In genomic region chr21:37061926-37062591, GRCh38 we compare ENCODE assay signal across 16 cellular contexts. TPM values are rescaled to one million over a fixed set of nuclear protein-coding genes. Genes with fewer than 3 reads are reported as not detected.
DNase-seq lines count a peak whose midpoint lies in the region; ATAC-seq, FAIRE-seq and TF ChIP-seq lines count a peak whose summit lies in the region.
"Had no signal": no experiment of that assay in that cellular context is flagged by ENCODE, and none has a peak within 500 bp of the region (broad histone marks: within the 10 kb centered on the region; RNA-seq: fewer than 3 reads in every experiment).

No MANE protein-coding gene starts in this region.

- peaks cover 15% of the 10 kb centered on the region for H3K36me3 ChIP-seq in adipocyte (ENCODE audit: control insufficient read depth, insufficient read depth, low read length, severe bottlenecking)
- H3K36me3 ChIP-seq: HAP-1, left lung had no signal

- peak overlapping the region; percentile 50 for H3K9ac ChIP-seq in adipocyte (ENCODE audit: low read length)

- no peak overlapping the region for H3K4me3 Mint-ChIP-seq in activated CD8-positive, alpha-beta T cell treated with anti-CD3 and anti-CD28 coated beads, Interleukin-2, amount 10 ng/mL, durations not matched to agents 7 days and 5 days
- no peak overlapping the region for H3K4me3 Mint-ChIP-seq in activated CD8-positive, alpha-beta T cell treated with anti-CD3 and anti-CD28 coated beads for 36 hours
- H3K4me3 Mint-ChIP-seq in stimulated activated effector memory CD8-positive, alpha-beta T cell treated with anti-CD3 and anti-CD28 coated beads, Interleukin-12 subunit alpha, Interleukin-12 subunit beta, amount 100 ng/mL, for 72 hours: no peak overlapping the region
- H3K4me3 Mint-ChIP-seq: activated naive CD4-positive, alpha-beta T cell treated with anti-CD3 and anti-CD28 coated beads, Interleukin-2, amount 10 ng/mL, durations not matched to agents 7 days and 5 days; nephron; stimulated activated naive CD8-positive, alpha-beta T cell treated with anti-CD3 and anti-CD28 coated beads, Interleukin-15, Interleukin-2, amounts not matched to agents 100 ng/mL and 50 ng/mL, for 24 hours had no signal

- H3K4me1 Mint-ChIP-seq in activated CD8-positive, alpha-beta T cell treated with anti-CD3 and anti-CD28 coated beads, Interleukin-2, amount 10 ng/mL, durations not matched to agents 7 days and 5 days (ENCODE audit: low read depth): peaks cover 9% of the 10 kb centered on the region
- peaks cover 9% of the 10 kb centered on the region for H3K4me1 Mint-ChIP-seq in activated CD8-positive, alpha-beta T cell treated with anti-CD3 and anti-CD28 coated beads for 36 hours (ENCODE audit: low read depth)
- peaks cover 6% of the 10 kb centered on the region for H3K4me1 Mint-ChIP-seq in stimulated activated effector memory CD8-positive, alpha-beta T cell treated with anti-CD3 and anti-CD28 coated beads, Interleukin-12 subunit alpha, Interleukin-12 subunit beta, amount 100 ng/mL, for 72 hours
- H3K4me1 Mint-ChIP-seq: activated naive CD4-positive, alpha-beta T cell treated with anti-CD3 and anti-CD28 coated beads, Interleukin-2, amount 10 ng/mL, durations not matched to agents 7 days and 5 days had no signal

- POLR2A ChIA-PET in activated CD8-positive, alpha-beta T cell treated with anti-CD3 and anti-CD28 coated beads, Interleukin-2, amount 10 ng/mL, durations not matched to agents 7 days and 5 days (lab: Charles Lee): no interaction called here
- POLR2A ChIA-PET in activated CD8-positive, alpha-beta T cell treated with anti-CD3 and anti-CD28 coated beads for 36 hours (lab: Charles Lee): no interaction called here

- H3K4me3 ChIP-seq in adipocyte (ENCODE audit: low read length) (no peak overlapping the region), fibroblast of pulmonary artery (replicated peaks; ENCODE audit: low read depth, low read length) (no peak overlapping the region)
- H3K4me3 ChIP-seq: HAP-1, left lung, sigmoid colon had no signal

- peak; percentile 23 for ATAC-seq in activated CD8-positive, alpha-beta T cell treated with anti-CD3 and anti-CD28 coated beads, Interleukin-2, amount 10 ng/mL, durations not matched to agents 7 days and 5 days
- no peak for ATAC-seq in activated CD8-positive, alpha-beta T cell treated with anti-CD3 and anti-CD28 coated beads for 36 hours
- ATAC-seq in stimulated activated effector memory CD8-positive, alpha-beta T cell treated with anti-CD3 and anti-CD28 coated beads, Interleukin-12 subunit alpha, Interleukin-12 subunit beta, amount 100 ng/mL, for 72 hours: no peak
- ATAC-seq in HG03039 (IDR thresholded peaks at IDR 0.05; ENCODE audit: unreplicated experiment): no peak
- ATAC-seq: left lung had no signal

- H3K27me3 Mint-ChIP-seq in activated CD8-positive, alpha-beta T cell treated with anti-CD3 and anti-CD28 coated beads, Interleukin-2, amount 10 ng/mL, durations not matched to agents 7 days and 5 days (ENCODE audit: low read depth): no peaks in the 10 kb centered on the region
- H3K27me3 Mint-ChIP-seq in activated CD8-positive, alpha-beta T cell treated with anti-CD3 and anti-CD28 coated beads for 36 hours: no peaks in the 10 kb centered on the region
- H3K27me3 Mint-ChIP-seq: activated naive CD4-positive, alpha-beta T cell treated with anti-CD3 and anti-CD28 coated beads, Interleukin-2, amount 10 ng/mL, durations not matched to agents 7 days and 5 days; stimulated activated naive CD8-positive, alpha-beta T cell treated with anti-CD3 and anti-CD28 coated beads, Interleukin-15, Interleukin-2, amounts not matched to agents 100 ng/mL and 50 ng/mL, for 24 hours had no signal

- peaks cover 7% of the 10 kb centered on the region for H3K36me3 Mint-ChIP-seq in activated CD8-positive, alpha-beta T cell treated with anti-CD3 and anti-CD28 coated beads, Interleukin-2, amount 10 ng/mL, durations not matched to agents 7 days and 5 days (ENCODE audit: low read depth)
- H3K36me3 Mint-ChIP-seq in activated CD8-positive, alpha-beta T cell treated with anti-CD3 and anti-CD28 coated beads for 36 hours (ENCODE audit: low read depth): peaks cover 2% of the 10 kb centered on the region
- H3K36me3 Mint-ChIP-seq in stimulated activated effector memory CD8-positive, alpha-beta T cell treated with anti-CD3 and anti-CD28 coated beads, Interleukin-12 subunit alpha, Interleukin-12 subunit beta, amount 100 ng/mL, for 72 hours: peaks cover 20% of the 10 kb centered on the region
- H3K36me3 Mint-ChIP-seq: activated naive CD4-positive, alpha-beta T cell treated with anti-CD3 and anti-CD28 coated beads, Interleukin-2, amount 10 ng/mL, durations not matched to agents 7 days and 5 days had no signal

- no peaks in the 10 kb centered on the region for H3K27me3 ChIP-seq in adipocyte (replicated peaks; ENCODE audit: control insufficient read depth, insufficient read depth, low read length)
- H3K27me3 ChIP-seq: left lung, sigmoid colon had no signal

- H3K4me1 ChIP-seq in adipocyte (ENCODE audit: control insufficient read depth, insufficient read depth, low read length): peaks cover 36% of the 10 kb centered on the region
- H3K4me1 ChIP-seq: left lung had no signal

- CTCF ChIA-PET in activated CD8-positive, alpha-beta T cell treated with anti-CD3 and anti-CD28 coated beads, Interleukin-2, amount 10 ng/mL, durations not matched to agents 7 days and 5 days (lab: Charles Lee): interaction anchor here (0.7 to 1.7 kb wide), 2 partner anchors 10 to 51 kb away, joined by 3 read pairs; no protein-coding TSS in a partner anchor
- CTCF ChIA-PET in activated CD8-positive, alpha-beta T cell treated with anti-CD3 and anti-CD28 coated beads for 36 hours (lab: Charles Lee): no interaction called here

- no peak for FAIRE-seq in urothelium cell line (lab: Jason Lieb, UNC)

- TF ChIP-seq CTCF in activated CD8-positive, alpha-beta T cell treated with anti-CD3 and anti-CD28 coated beads for 36 hours (IDR thresholded peaks at IDR 0.05): no peak
- no peak for TF ChIP-seq CTCF in fibroblast of pulmonary artery (IDR thresholded peaks at IDR 0.05; ENCODE audit: low read length, missing control alignments)

- no peak for DNase-seq in activated CD8-positive, alpha-beta T cell treated with anti-CD3 and anti-CD28 coated beads, Interleukin-2, amount 10 ng/mL, durations not matched to agents 7 days and 5 days
- no peak for DNase-seq in activated CD8-positive, alpha-beta T cell treated with anti-CD3 and anti-CD28 coated beads for 36 hours
- DNase-seq in adipocyte (ENCODE audit: low read depth): no peak
- DNase-seq in fibroblast of pulmonary artery (ENCODE audit: low read depth): peak; percentile 29
- peak; percentile 30 for DNase-seq in urothelium cell line (ENCODE audit: low spot score)
- DNase-seq in stimulated activated effector memory CD8-positive, alpha-beta T cell treated with anti-CD3 and anti-CD28 coated beads, Interleukin-12 subunit alpha, Interleukin-12 subunit beta, amount 100 ng/mL, for 72 hours (ENCODE audit: low spot score in 2 of 2): no peak
- no peak for DNase-seq in NCI-H128 (lab: John Stamatoyannopoulos, UW; ENCODE audit: unreplicated experiment)
- DNase-seq: 8988T; activated naive CD4-positive, alpha-beta T cell treated with anti-CD3 and anti-CD28 coated beads, Interleukin-2, amount 10 ng/mL, durations not matched to agents 7 days and 5 days; COR-L47; left lung; sigmoid colon had no signal

- intact Hi-C loops in activated CD8-positive, alpha-beta T cell treated with anti-CD3 and anti-CD28 coated beads for 36 hours (cut with micrococcal nuclease): no loop called here

- no peaks in the 10 kb centered on the region for H3K9me3 ChIP-seq in adipocyte (ENCODE audit: control insufficient read depth, low read length)
- H3K9me3 ChIP-seq: HAP-1, sigmoid colon had no signal

- no peak overlapping the region for H3K27ac Mint-ChIP-seq in activated CD8-positive, alpha-beta T cell treated with anti-CD3 and anti-CD28 coated beads, Interleukin-2, amount 10 ng/mL, durations not matched to agents 7 days and 5 days
- no peak overlapping the region for H3K27ac Mint-ChIP-seq in activated CD8-positive, alpha-beta T cell treated with anti-CD3 and anti-CD28 coated beads for 36 hours
- no peak overlapping the region for H3K27ac Mint-ChIP-seq in stimulated activated effector memory CD8-positive, alpha-beta T cell treated with anti-CD3 and anti-CD28 coated beads, Interleukin-12 subunit alpha, Interleukin-12 subunit beta, amount 100 ng/mL, for 72 hours
- H3K27ac Mint-ChIP-seq: activated naive CD4-positive, alpha-beta T cell treated with anti-CD3 and anti-CD28 coated beads, Interleukin-2, amount 10 ng/mL, durations not matched to agents 7 days and 5 days; stimulated activated naive CD8-positive, alpha-beta T cell treated with anti-CD3 and anti-CD28 coated beads, Interleukin-15, Interleukin-2, amounts not matched to agents 100 ng/mL and 50 ng/mL, for 24 hours had no signal

- H3K9me3 Mint-ChIP-seq in activated CD8-positive, alpha-beta T cell treated with anti-CD3 and anti-CD28 coated beads, Interleukin-2, amount 10 ng/mL, durations not matched to agents 7 days and 5 days (ENCODE audit: insufficient read depth): no peaks in the 10 kb centered on the region
- H3K9me3 Mint-ChIP-seq in activated CD8-positive, alpha-beta T cell treated with anti-CD3 and anti-CD28 coated beads for 36 hours: no peaks in the 10 kb centered on the region
- H3K9me3 Mint-ChIP-seq in stimulated activated effector memory CD8-positive, alpha-beta T cell treated with anti-CD3 and anti-CD28 coated beads, Interleukin-12 subunit alpha, Interleukin-12 subunit beta, amount 100 ng/mL, for 72 hours: no peaks in the 10 kb centered on the region
- H3K9me3 Mint-ChIP-seq: activated naive CD4-positive, alpha-beta T cell treated with anti-CD3 and anti-CD28 coated beads, Interleukin-2, amount 10 ng/mL, durations not matched to agents 7 days and 5 days; nephron; stimulated activated naive CD8-positive, alpha-beta T cell treated with anti-CD3 and anti-CD28 coated beads, Interleukin-15, Interleukin-2, amounts not matched to agents 100 ng/mL and 50 ng/mL, for 24 hours had no signal

RNA-seq across cellular contexts. Expression of gene PIGP, which starts 10.8 kb away (rescaled TPM):
- 10 to 100 TPM; 12.0 to 15.2 TPM for total RNA-seq in activated CD8-positive, alpha-beta T cell treated with anti-CD3 and anti-CD28 coated beads, Interleukin-2, amount 10 ng/mL, durations not matched to agents 7 days and 5 days
- 10 to 100 TPM; 23.4 to 24.3 TPM for total RNA-seq in activated CD8-positive, alpha-beta T cell treated with anti-CD3 and anti-CD28 coated beads for 36 hours

RNA-seq across cellular contexts. Expression of gene TTC3, which starts 11.0 kb away (rescaled TPM):
- 10 to 100 TPM; 48.3 to 49.5 TPM for total RNA-seq in activated CD8-positive, alpha-beta T cell treated with anti-CD3 and anti-CD28 coated beads, Interleukin-2, amount 10 ng/mL, durations not matched to agents 7 days and 5 days
- total RNA-seq in activated CD8-positive, alpha-beta T cell treated with anti-CD3 and anti-CD28 coated beads for 36 hours: 10 to 100 TPM; 70.2 to 74.0 TPM

RNA-seq across cellular contexts. Expression of gene RIPPLY3, which starts 55.6 kb away (rescaled TPM):
- under 1 TPM in 1 of 2 experiments, not detected in 1; 0.10 TPM for total RNA-seq in activated CD8-positive, alpha-beta T cell treated with anti-CD3 and anti-CD28 coated beads, Interleukin-2, amount 10 ng/mL, durations not matched to agents 7 days and 5 days
- not detected for total RNA-seq in activated CD8-positive, alpha-beta T cell treated with anti-CD3 and anti-CD28 coated beads for 36 hours
- total RNA-seq: sigmoid colon had no signal

Comparison
In these comparisons a context has a peak if more than half of its experiments do, and no peak if none do; other contexts are left out.
1. DNase-seq: peak in fibroblast of pulmonary artery (single experiment) and urothelium cell line (single experiment); none in activated CD8-positive, alpha-beta T cell treated with anti-CD3 and anti-CD28 coated beads, Interleukin-2, amount 10 ng/mL, durations not matched to agents 7 days and 5 days (single experiment), activated CD8-positive, alpha-beta T cell treated with anti-CD3 and anti-CD28 coated beads for 36 hours (single experiment), adipocyte (single experiment), stimulated activated effector memory CD8-positive, alpha-beta T cell treated with anti-CD3 and anti-CD28 coated beads, Interleukin-12 subunit alpha, Interleukin-12 subunit beta, amount 100 ng/mL, for 72 hours (0 of 2) and NCI-H128 (single experiment).